ENCODE assay signal across 1 cellular context in the genomic region with DNA sequence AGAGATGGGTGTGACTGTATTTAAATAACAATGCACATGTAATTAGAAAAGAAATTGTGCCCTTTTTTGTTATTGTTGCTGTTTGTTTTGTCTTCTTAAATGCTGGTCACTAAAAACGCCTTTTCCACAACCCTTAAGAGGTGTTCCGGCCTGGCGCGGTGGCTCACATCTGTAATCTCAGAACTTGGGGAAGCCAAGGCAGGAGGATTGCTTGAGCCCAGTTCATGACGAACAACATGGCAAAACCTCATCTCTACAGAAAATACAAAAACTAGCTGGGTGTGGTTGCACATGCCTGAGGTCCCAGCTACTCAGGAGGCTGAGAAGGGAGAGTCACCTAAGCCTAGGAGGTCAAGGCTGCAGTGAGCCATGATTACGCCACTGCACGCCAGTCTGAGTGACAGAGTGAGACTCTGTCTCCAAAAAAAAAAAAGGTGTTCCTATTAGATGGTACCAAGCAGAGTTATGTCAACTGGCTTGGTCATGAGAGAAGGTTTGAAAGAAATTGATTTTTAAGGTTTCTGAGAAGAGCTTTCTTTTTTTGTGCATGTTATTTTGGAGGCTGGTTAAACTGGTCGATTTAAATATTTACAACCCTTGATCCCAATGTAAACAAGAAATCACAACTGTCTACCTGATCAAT.
TF ChIP-seq lines count a peak whose summit lies in the region.

No MANE protein-coding gene starts in this region.

TF ChIP-seq in H1, 55 proteins besides CTCF, POLR2A, EP300 and RAD21:
- TF ChIP-seq SRF (IDR thresholded peaks at IDR 0.05; ENCODE audit: low read depth, low read length) = no peak
- no peak for TF ChIP-seq TCF12 (IDR thresholded peaks at IDR 0.05; ENCODE audit: low read depth, low read length)
- TF ChIP-seq KDM4A (IDR thresholded peaks at IDR 0.05; ENCODE audit: low read depth, low read length, severe bottlenecking) = no peak
- no peak for TF ChIP-seq ZNF274 (IDR thresholded peaks at IDR 0.05; ENCODE audit: borderline replicate concordance, extremely low read depth, low read length)
- TF ChIP-seq CHD2 (IDR thresholded peaks at IDR 0.05; ENCODE audit: low read length) = no peak
- TF ChIP-seq YY1 (IDR thresholded peaks at IDR 0.05; ENCODE audit: low read depth, low read length) = no peak
- no peak for TF ChIP-seq SP1 (IDR thresholded peaks at IDR 0.05; ENCODE audit: low read depth, low read length)
- no peak for TF ChIP-seq MAFK (IDR thresholded peaks at IDR 0.05; ENCODE audit: low read depth, low read length)
- TF ChIP-seq, protein P1, sequence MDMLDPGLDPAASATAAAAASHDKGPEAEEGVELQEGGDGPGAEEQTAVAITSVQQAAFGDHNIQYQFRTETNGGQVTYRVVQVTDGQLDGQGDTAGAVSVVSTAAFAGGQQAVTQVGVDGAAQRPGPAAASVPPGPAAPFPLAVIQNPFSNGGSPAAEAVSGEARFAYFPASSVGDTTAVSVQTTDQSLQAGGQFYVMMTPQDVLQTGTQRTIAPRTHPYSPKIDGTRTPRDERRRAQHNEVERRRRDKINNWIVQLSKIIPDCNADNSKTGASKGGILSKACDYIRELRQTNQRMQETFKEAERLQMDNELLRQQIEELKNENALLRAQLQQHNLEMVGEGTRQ (IDR thresholded peaks at IDR 0.05; ENCODE audit: low read length) = no peak
